Comparison of ENCODE assay signal across 18 cellular contexts in the genomic region with DNA sequence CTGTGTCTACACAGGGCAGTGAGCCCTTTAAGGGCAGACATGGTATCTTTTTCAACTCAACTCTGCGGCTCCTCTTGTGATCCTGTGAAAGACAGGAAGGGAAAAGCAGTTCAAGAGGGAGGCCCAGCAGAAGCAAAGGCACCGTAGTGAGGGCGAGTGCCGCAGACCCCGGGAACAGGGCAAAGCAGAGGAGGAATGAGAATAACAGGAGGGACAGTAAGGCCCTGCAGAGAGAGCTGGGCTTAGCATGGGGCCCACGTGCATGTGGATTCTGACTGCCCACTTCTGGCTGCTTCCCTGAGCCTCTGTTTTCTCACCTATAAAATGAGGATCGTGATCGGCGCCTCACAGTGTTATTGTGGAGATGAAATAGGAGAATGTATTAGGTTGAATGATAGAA.
DNase-seq lines count a peak whose midpoint lies in the region; ATAC-seq and TF ChIP-seq lines count a peak whose summit lies in the region.
"Had no signal": no experiment of that assay in that cellular context is flagged by ENCODE, and none has a peak within 500 bp of the region (broad histone marks: within the 10 kb centered on the region; RNA-seq: fewer than 3 reads in every experiment).

No MANE protein-coding gene starts in this region.

- peaks cover 7% of the 10 kb centered on the region for H3K27me3 Mint-ChIP-seq in GM23338 (ENCODE audit: insufficient read depth, low read depth, poor library complexity)
- H3K27me3 Mint-ChIP-seq in endodermal cell (ENCODE audit: insufficient read depth): peaks cover 60% of the 10 kb centered on the region
- peaks cover 8% of the 10 kb centered on the region for H3K27me3 Mint-ChIP-seq in neural progenitor cell (ENCODE audit: insufficient read depth, low read depth)

- H4K20me1 ChIP-seq in GM23338 (replicated peaks; ENCODE audit: insufficient read depth) (no peaks in the 10 kb centered on the region; the same call in 1 of the 2 replicates), neural progenitor cell (ENCODE audit: low read depth) (no peaks in the 10 kb centered on the region)

- H3K36me3 ChIP-seq in GM23338 (ENCODE audit: insufficient read depth): no peaks in the 10 kb centered on the region
- H3K36me3 ChIP-seq in endodermal cell (ENCODE audit: control insufficient read depth, insufficient read depth, low read length): no peaks in the 10 kb centered on the region
- H3K36me3 ChIP-seq in neural progenitor cell: no peaks in the 10 kb centered on the region
- H3K36me3 ChIP-seq in vagina: no peaks in the 10 kb centered on the region
- H3K36me3 ChIP-seq: Peyer's patch had no signal

- peaks cover 10% of the 10 kb centered on the region for H3K4me1 Mint-ChIP-seq in GM23338
- peaks cover 11% of the 10 kb centered on the region for H3K4me1 Mint-ChIP-seq in endodermal cell
- no peaks in the 10 kb centered on the region for H3K4me1 Mint-ChIP-seq in neural progenitor cell
- H3K4me1 Mint-ChIP-seq: CD8-positive, alpha-beta memory T cell had no signal

- H3K4me1 ChIP-seq in GM23338 (ENCODE audit: insufficient read depth): no peaks in the 10 kb centered on the region
- no peaks in the 10 kb centered on the region for H3K4me1 ChIP-seq in endodermal cell (ENCODE audit: control insufficient read depth, insufficient read depth, low read length)
- H3K4me1 ChIP-seq in neural progenitor cell: peaks cover 9% of the 10 kb centered on the region
- H3K4me1 ChIP-seq in vagina: no peaks in the 10 kb centered on the region
- H3K4me1 ChIP-seq: Peyer's patch had no signal

- H3K36me3 Mint-ChIP-seq in GM23338 (ENCODE audit: low read depth) (no peaks in the 10 kb centered on the region), endodermal cell (ENCODE audit: low read depth) (no peaks in the 10 kb centered on the region), neural progenitor cell (no peaks in the 10 kb centered on the region)
- H3K36me3 Mint-ChIP-seq: CD8-positive, alpha-beta memory T cell had no signal

- no peak for TF ChIP-seq POLR2A in vagina (IDR thresholded peaks at IDR 0.05)

- H3K4me3 Mint-ChIP-seq in GM23338: no peak overlapping the region
- H3K4me3 Mint-ChIP-seq in endodermal cell: no peak overlapping the region
- no peak overlapping the region for H3K4me3 Mint-ChIP-seq in neural progenitor cell
- H3K4me3 Mint-ChIP-seq: CD8-positive, alpha-beta memory T cell had no signal

- no peaks in the 10 kb centered on the region for H3K9me3 Mint-ChIP-seq in GM23338
- H3K9me3 Mint-ChIP-seq in endodermal cell: no peaks in the 10 kb centered on the region
- no peaks in the 10 kb centered on the region for H3K9me3 Mint-ChIP-seq in neural progenitor cell

- H3K9ac ChIP-seq in endodermal cell (ENCODE audit: extremely low read depth, low read length, poor library complexity, severe bottlenecking) (no peak overlapping the region), neural progenitor cell (no peak overlapping the region)

- H3K27me3 ChIP-seq in GM23338 (ENCODE audit: insufficient read depth) (no peaks in the 10 kb centered on the region), endodermal cell (ENCODE audit: control insufficient read depth, insufficient read depth, low read length, poor library complexity, severe bottlenecking) (no peaks in the 10 kb centered on the region), neural progenitor cell (no peaks in the 10 kb centered on the region), vagina (no peaks in the 10 kb centered on the region)
- H3K27me3 ChIP-seq: Peyer's patch had no signal

- H2AFZ ChIP-seq in GM23338: peak overlapping the region; percentile 72
- H2AFZ ChIP-seq in neural progenitor cell (replicated peaks): peak overlapping the region; percentile 63

- H3K4me2 ChIP-seq in GM23338: no peak overlapping the region
- H3K4me2 ChIP-seq in neural progenitor cell: no peak overlapping the region

- DNase-seq in GM23338 (ENCODE audit: low spot score): no peak
- DNase-seq in endodermal cell: peak; percentile 56
- DNase-seq in neural progenitor cell (ENCODE audit: low spot score): no peak
- peak; percentile 19 to 74 for DNase-seq in vagina (ENCODE audit: extremely low spot score in 2 of 2)
- no peak for DNase-seq in CD1c-positive myeloid dendritic cell (ENCODE audit: extremely low spot score)
- no peak for DNase-seq in GM03348 (ENCODE audit: low spot score)
- DNase-seq: CD8-positive, alpha-beta memory T cell; DMS53; GDM1; Kasumi-1; NCI-H1694; NCI-H2081; NCI-H2171; NCI-H345; NCI-H524 treated with DMSO at 0.1 percent for 48 hours; NCI-H82 had no signal

- H3K27ac Mint-ChIP-seq in GM23338 (no peak overlapping the region), endodermal cell (no peak overlapping the region), neural progenitor cell (peak overlapping the region; percentile 15)
- H3K27ac Mint-ChIP-seq: CD8-positive, alpha-beta memory T cell had no signal

- intact Hi-C loops in vagina (cut with DNase I): no loop called here

- H3K4me3 ChIP-seq in GM23338 (no peak overlapping the region), endodermal cell (ENCODE audit: low read length) (no peak overlapping the region), neural progenitor cell (no peak overlapping the region), vagina (no peak overlapping the region)
- H3K4me3 ChIP-seq: Peyer's patch had no signal

- TF ChIP-seq CTCF in GM23338 (conservative IDR thresholded peaks at IDR 0.05; ENCODE audit: low read depth in 2 of 2) (no peak), endodermal cell (conservative IDR thresholded peaks at IDR 0.05) (no peak), neural progenitor cell (IDR thresholded peaks at IDR 0.05) (no peak), vagina (IDR thresholded peaks at IDR 0.05) (no peak)

- 54 to 63% methylated on average over 6 to 9 of the region's 9 CpGs for WGBS in endodermal cell (ENCODE audit: insufficient coverage in 1 of 2, insufficient read length in 1 of 2), 2 experiments

- H3K9me3 ChIP-seq in endodermal cell (ENCODE audit: control insufficient read depth, low read length) (no peaks in the 10 kb centered on the region), neural progenitor cell (ENCODE audit: low read depth) (no peaks in the 10 kb centered on the region), vagina (no peaks in the 10 kb centered on the region)
- H3K9me3 ChIP-seq: Peyer's patch had no signal

- H3K79me2 ChIP-seq in GM23338 (replicated peaks; ENCODE audit: insufficient read depth) (no peaks in the 10 kb centered on the region), neural progenitor cell (ENCODE audit: low read depth) (no peaks in the 10 kb centered on the region)

- H3K27ac ChIP-seq in GM23338 (ENCODE audit: low read depth) (no peak overlapping the region), endodermal cell (ENCODE audit: low read depth, low read length) (no peak overlapping the region), neural progenitor cell (no peak overlapping the region), vagina (no peak overlapping the region)
- H3K27ac ChIP-seq: Peyer's patch had no signal

- H3F3A ChIP-seq in GM23338 (replicated peaks; ENCODE audit: low read depth) (no peaks in the 10 kb centered on the region), neural progenitor cell (ENCODE audit: low read depth) (peaks cover 2% of the 10 kb centered on the region)

- ATAC-seq in GM23338 (peak; percentile 35; the same call in 1 of the 3 replicates), HG03196 (IDR thresholded peaks at IDR 0.05; ENCODE audit: unreplicated experiment) (no peak)

- no peaks in the 10 kb centered on the region; the same call in 1 of the 2 replicates for H3K9me2 ChIP-seq in GM23338 (ENCODE audit: insufficient read depth)

TF ChIP-seq in GM23338, 12 proteins besides CTCF, POLR2A, EP300 and RAD21 (continues in another document):
- TF ChIP-seq ETS1 (IDR thresholded peaks at IDR 0.05): no peak
- TF ChIP-seq, protein P1, sequence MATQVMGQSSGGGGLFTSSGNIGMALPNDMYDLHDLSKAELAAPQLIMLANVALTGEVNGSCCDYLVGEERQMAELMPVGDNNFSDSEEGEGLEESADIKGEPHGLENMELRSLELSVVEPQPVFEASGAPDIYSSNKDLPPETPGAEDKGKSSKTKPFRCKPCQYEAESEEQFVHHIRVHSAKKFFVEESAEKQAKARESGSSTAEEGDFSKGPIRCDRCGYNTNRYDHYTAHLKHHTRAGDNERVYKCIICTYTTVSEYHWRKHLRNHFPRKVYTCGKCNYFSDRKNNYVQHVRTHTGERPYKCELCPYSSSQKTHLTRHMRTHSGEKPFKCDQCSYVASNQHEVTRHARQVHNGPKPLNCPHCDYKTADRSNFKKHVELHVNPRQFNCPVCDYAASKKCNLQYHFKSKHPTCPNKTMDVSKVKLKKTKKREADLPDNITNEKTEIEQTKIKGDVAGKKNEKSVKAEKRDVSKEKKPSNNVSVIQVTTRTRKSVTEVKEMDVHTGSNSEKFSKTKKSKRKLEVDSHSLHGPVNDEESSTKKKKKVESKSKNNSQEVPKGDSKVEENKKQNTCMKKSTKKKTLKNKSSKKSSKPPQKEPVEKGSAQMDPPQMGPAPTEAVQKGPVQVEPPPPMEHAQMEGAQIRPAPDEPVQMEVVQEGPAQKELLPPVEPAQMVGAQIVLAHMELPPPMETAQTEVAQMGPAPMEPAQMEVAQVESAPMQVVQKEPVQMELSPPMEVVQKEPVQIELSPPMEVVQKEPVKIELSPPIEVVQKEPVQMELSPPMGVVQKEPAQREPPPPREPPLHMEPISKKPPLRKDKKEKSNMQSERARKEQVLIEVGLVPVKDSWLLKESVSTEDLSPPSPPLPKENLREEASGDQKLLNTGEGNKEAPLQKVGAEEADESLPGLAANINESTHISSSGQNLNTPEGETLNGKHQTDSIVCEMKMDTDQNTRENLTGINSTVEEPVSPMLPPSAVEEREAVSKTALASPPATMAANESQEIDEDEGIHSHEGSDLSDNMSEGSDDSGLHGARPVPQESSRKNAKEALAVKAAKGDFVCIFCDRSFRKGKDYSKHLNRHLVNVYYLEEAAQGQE (IDR thresholded peaks at IDR 0.05; ENCODE audit: unreplicated experiment): no peak
- no peak for TF ChIP-seq JUNB (IDR thresholded peaks at IDR 0.05; ENCODE audit: unreplicated experiment)
- no peak for TF ChIP-seq EZH2phosphoT487 (IDR thresholded peaks at IDR 0.05; ENCODE audit: unreplicated experiment)
- TF ChIP-seq STAT1 (IDR thresholded peaks at IDR 0.05; ENCODE audit: unreplicated experiment): no peak
- TF ChIP-seq EZH2 (IDR thresholded peaks at IDR 0.05; ENCODE audit: low read depth, unreplicated experiment): no peak
- TF ChIP-seq POLR2AphosphoS5 (IDR thresholded peaks at IDR 0.05; ENCODE audit: low read depth): no peak
- no peak for TF ChIP-seq ZNF331 (CRISPR knock-in tag; IDR thresholded peaks at IDR 0.05; ENCODE audit: low read depth)
- TF ChIP-seq NANOG (IDR thresholded peaks at IDR 0.05; ENCODE audit: borderline replicate concordance): no peak

Comparison
In these comparisons a context has a peak if more than half of its experiments do, and no peak if none do; other contexts are left out.
1. DNase-seq: peak in endodermal cell (single experiment) and vagina (2 of 2); none in GM23338 (single experiment), neural progenitor cell (single experiment), CD1c-positive myeloid dendritic cell (single experiment) and GM03348 (single experiment).